ENCODE assay signal across 1 cellular context in the genomic region with DNA sequence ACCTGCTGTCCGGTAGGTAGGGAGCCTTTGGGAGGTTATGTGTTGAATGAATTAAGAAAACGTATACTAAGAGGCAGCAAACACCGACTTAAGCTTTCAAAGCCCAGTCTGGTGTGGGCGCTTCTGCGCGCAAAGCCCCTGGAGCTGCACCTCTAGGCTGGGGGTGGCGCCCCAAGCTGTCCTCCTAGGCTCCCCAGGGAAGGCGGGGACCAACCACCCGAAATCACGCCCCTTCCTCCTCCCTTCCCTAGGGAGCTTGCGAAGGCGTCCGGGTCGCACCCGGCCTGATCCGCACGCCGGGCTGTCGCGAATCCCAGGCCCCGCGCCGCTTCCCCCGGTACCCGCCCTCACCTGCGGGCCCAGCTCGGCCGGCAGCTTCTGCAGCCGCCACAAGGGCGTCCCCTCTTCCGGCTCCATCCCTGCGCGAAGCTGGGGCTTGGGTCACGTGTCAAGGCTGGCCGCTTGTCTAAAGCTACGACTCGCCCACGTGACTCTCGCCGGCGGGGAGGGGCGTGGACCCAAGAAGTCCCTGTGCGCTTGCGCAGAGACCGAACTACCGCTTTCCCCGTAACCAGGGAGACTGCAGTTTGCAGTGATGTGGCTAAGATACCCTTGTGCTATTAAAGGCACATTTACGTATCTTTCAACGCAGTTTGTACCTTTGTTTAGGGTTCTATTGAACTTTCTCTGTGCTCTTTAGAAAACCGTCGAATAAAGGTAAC.
TF ChIP-seq lines count a peak whose summit lies in the region.

TSS of gene COMMD8 (minus strand) at position 468 of the 722 bp plus-strand sequence. CDS start at position 417, 51 bp downstream.

TF ChIP-seq in HepG2, 621 proteins besides CTCF, POLR2A, EP300 and RAD21 (continued from another document and continues in another):
- TF ChIP-seq JDP2 (CRISPR knock-in tag; IDR thresholded peaks at IDR 0.05; ENCODE audit: borderline replicate concordance) (no peak), HOXA9 (CRISPR knock-in tag; IDR thresholded peaks at IDR 0.05; ENCODE audit: borderline replicate concordance) (no peak), ZC3H13 (CRISPR knock-in tag; IDR thresholded peaks at IDR 0.05) (no peak), ZEB1 (IDR thresholded peaks at IDR 0.05; ENCODE audit: insufficient replicate concordance, low read depth) (peak; percentile 62), NCOA1 (CRISPR knock-in tag; IDR thresholded peaks at IDR 0.05) (no peak), SAFB2 (CRISPR knock-in tag; IDR thresholded peaks at IDR 0.05; ENCODE audit: borderline replicate concordance, low read depth) (0 out of 2 replicates have a peak, but pooled peaks have one; percentile 55), MXD1 (CRISPR knock-in tag; IDR thresholded peaks at IDR 0.05) (peak; percentile 84; the same call in 1 of the 2 replicates), SP5 (CRISPR knock-in tag; IDR thresholded peaks at IDR 0.05; ENCODE audit: borderline replicate concordance, low read depth) (no peak; the same call in 1 of the 2 replicates), SIX1 (CRISPR knock-in tag; IDR thresholded peaks at IDR 0.05; ENCODE audit: borderline replicate concordance) (no peak), SIN3A (IDR thresholded peaks at IDR 0.05; ENCODE audit: borderline replicate concordance, low read depth, low read length) (peak; percentile 37; the same call in 1 of the 2 replicates), ZNF782 (CRISPR knock-in tag; IDR thresholded peaks at IDR 0.05; ENCODE audit: borderline replicate concordance) (no peak), ZNF576 (CRISPR knock-in tag; IDR thresholded peaks at IDR 0.05) (no peak), ARHGAP35 (CRISPR knock-in tag; IDR thresholded peaks at IDR 0.05; ENCODE audit: borderline replicate concordance) (peak; percentile 84; the same call in 1 of the 2 replicates), ZMAT3 (CRISPR knock-in tag; conservative IDR thresholded peaks at IDR 0.05) (no peak), ZNF646 (CRISPR knock-in tag; IDR thresholded peaks at IDR 0.05) (no peak), ZNF530 (CRISPR knock-in tag; IDR thresholded peaks at IDR 0.05; ENCODE audit: low read depth) (no peak), ELF4 (CRISPR knock-in tag; IDR thresholded peaks at IDR 0.05; ENCODE audit: borderline replicate concordance) (no peak), MBNL3 (CRISPR knock-in tag; conservative IDR thresholded peaks at IDR 0.05) (no peak), ZNF562 (CRISPR knock-in tag; IDR thresholded peaks at IDR 0.05; ENCODE audit: borderline replicate concordance) (no peak), FOXA1 (IDR thresholded peaks at IDR 0.05) (no peak), FOXA1 (CRISPR knock-in tag; IDR thresholded peaks at IDR 0.05) (no peak), ZNF430 (CRISPR knock-in tag; IDR thresholded peaks at IDR 0.05) (peak; percentile 88), CEBPG (CRISPR knock-in tag; IDR thresholded peaks at IDR 0.05) (no peak), SETDB1 (CRISPR knock-in tag; IDR thresholded peaks at IDR 0.05; ENCODE audit: borderline replicate concordance) (no peak), PHF5A (CRISPR knock-in tag; IDR thresholded peaks at IDR 0.05; ENCODE audit: low read depth, unreplicated experiment) (no peak), HNRNPK (IDR thresholded peaks at IDR 0.05; ENCODE audit: low read depth, low read length, poor library complexity, severe bottlenecking) (peak; percentile 52), FOXK2 (IDR thresholded peaks at IDR 0.05) (no peak)
- TF ChIP-seq, protein P1, sequence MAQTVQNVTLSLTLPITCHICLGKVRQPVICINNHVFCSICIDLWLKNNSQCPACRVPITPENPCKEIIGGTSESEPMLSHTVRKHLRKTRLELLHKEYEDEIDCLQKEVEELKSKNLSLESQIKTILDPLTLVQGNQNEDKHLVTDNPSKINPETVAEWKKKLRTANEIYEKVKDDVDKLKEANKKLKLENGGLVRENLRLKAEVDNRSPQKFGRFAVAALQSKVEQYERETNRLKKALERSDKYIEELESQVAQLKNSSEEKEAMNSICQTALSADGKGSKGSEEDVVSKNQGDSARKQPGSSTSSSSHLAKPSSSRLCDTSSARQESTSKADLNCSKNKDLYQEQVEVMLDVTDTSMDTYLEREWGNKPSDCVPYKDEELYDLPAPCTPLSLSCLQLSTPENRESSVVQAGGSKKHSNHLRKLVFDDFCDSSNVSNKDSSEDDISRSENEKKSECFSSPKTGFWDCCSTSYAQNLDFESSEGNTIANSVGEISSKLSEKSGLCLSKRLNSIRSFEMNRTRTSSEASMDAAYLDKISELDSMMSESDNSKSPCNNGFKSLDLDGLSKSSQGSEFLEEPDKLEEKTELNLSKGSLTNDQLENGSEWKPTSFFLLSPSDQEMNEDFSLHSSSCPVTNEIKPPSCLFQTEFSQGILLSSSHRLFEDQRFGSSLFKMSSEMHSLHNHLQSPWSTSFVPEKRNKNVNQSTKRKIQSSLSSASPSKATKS (CRISPR knock-in tag; IDR thresholded peaks at IDR 0.05), result no peak
- TF ChIP-seq, protein P2, sequence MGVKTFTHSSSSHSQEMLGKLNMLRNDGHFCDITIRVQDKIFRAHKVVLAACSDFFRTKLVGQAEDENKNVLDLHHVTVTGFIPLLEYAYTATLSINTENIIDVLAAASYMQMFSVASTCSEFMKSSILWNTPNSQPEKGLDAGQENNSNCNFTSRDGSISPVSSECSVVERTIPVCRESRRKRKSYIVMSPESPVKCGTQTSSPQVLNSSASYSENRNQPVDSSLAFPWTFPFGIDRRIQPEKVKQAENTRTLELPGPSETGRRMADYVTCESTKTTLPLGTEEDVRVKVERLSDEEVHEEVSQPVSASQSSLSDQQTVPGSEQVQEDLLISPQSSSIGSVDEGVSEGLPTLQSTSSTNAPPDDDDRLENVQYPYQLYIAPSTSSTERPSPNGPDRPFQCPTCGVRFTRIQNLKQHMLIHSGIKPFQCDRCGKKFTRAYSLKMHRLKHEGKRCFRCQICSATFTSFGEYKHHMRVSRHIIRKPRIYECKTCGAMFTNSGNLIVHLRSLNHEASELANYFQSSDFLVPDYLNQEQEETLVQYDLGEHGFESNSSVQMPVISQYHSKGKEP (CRISPR knock-in tag; IDR thresholded peaks at IDR 0.05), result no peak
- TF ChIP-seq, protein P3, sequence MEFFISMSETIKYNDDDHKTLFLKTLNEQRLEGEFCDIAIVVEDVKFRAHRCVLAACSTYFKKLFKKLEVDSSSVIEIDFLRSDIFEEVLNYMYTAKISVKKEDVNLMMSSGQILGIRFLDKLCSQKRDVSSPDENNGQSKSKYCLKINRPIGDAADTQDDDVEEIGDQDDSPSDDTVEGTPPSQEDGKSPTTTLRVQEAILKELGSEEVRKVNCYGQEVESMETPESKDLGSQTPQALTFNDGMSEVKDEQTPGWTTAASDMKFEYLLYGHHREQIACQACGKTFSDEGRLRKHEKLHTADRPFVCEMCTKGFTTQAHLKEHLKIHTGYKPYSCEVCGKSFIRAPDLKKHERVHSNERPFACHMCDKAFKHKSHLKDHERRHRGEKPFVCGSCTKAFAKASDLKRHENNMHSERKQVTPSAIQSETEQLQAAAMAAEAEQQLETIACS (CRISPR knock-in tag; IDR thresholded peaks at IDR 0.05), result no peak
- TF ChIP-seq, protein P4, sequence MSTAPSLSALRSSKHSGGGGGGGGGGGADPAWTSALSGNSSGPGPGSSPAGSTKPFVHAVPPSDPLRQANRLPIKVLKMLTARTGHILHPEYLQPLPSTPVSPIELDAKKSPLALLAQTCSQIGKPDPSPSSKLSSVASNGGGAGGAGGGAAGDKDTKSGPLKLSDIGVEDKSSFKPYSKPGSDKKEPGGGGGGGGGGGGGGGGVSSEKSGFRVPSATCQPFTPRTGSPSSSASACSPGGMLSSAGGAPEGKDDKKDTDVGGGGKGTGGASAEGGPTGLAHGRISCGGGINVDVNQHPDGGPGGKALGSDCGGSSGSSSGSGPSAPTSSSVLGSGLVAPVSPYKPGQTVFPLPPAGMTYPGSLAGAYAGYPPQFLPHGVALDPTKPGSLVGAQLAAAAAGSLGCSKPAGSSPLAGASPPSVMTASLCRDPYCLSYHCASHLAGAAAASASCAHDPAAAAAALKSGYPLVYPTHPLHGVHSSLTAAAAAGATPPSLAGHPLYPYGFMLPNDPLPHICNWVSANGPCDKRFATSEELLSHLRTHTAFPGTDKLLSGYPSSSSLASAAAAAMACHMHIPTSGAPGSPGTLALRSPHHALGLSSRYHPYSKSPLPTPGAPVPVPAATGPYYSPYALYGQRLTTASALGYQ (CRISPR knock-in tag; IDR thresholded peaks at IDR 0.05), result no peak
- TF ChIP-seq, protein P5, sequence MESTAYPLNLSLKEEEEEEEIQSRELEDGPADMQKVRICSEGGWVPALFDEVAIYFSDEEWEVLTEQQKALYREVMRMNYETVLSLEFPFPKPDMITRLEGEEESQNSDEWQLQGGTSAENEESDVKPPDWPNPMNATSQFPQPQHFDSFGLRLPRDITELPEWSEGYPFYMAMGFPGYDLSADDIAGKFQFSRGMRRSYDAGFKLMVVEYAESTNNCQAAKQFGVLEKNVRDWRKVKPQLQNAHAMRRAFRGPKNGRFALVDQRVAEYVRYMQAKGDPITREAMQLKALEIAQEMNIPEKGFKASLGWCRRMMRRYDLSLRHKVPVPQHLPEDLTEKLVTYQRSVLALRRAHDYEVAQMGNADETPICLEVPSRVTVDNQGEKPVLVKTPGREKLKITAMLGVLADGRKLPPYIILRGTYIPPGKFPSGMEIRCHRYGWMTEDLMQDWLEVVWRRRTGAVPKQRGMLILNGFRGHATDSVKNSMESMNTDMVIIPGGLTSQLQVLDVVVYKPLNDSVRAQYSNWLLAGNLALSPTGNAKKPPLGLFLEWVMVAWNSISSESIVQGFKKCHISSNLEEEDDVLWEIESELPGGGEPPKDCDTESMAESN (CRISPR knock-in tag; conservative IDR thresholded peaks at IDR 0.05), result peak; percentile 82
- TF ChIP-seq, protein P6, sequence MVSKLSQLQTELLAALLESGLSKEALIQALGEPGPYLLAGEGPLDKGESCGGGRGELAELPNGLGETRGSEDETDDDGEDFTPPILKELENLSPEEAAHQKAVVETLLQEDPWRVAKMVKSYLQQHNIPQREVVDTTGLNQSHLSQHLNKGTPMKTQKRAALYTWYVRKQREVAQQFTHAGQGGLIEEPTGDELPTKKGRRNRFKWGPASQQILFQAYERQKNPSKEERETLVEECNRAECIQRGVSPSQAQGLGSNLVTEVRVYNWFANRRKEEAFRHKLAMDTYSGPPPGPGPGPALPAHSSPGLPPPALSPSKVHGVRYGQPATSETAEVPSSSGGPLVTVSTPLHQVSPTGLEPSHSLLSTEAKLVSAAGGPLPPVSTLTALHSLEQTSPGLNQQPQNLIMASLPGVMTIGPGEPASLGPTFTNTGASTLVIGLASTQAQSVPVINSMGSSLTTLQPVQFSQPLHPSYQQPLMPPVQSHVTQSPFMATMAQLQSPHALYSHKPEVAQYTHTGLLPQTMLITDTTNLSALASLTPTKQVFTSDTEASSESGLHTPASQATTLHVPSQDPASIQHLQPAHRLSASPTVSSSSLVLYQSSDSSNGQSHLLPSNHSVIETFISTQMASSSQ (IDR thresholded peaks at IDR 0.05; ENCODE audit: low read depth), result no peak
- TF ChIP-seq, protein P6 (CRISPR knock-in tag; IDR thresholded peaks at IDR 0.05; ENCODE audit: borderline replicate concordance), result peak; percentile 41; the same call in 1 of the 2 replicates
